Comparison of ENCODE assay signal across 8 cellular contexts in genomic region chr9:137294684-137295312, GRCh38. TPM values are rescaled to one million over a fixed set of nuclear protein-coding genes. Genes with fewer than 3 reads are reported as not detected.
A peak's percentile ranks its signal among the peaks of the same experiment; 100 is the strongest.
DNase-seq lines count a peak whose midpoint lies in the region; ATAC-seq and TF ChIP-seq lines count a peak whose summit lies in the region.

No MANE protein-coding gene starts in this region.

- H3K4me3 ChIP-seq in AG10803 (ENCODE audit: low read length) (no peak overlapping the region), HAP-1 (peak overlapping the region; percentile 13; the same call in 1 of the 2 replicates), kidney epithelial cell (ENCODE audit: low read depth, low read length) (no peak overlapping the region), vagina (peak overlapping the region; percentile 34 to 56)

- TF ChIP-seq CTCF in AG10803 (conservative IDR thresholded peaks at IDR 0.05; ENCODE audit: low read length): peak; percentile 37
- TF ChIP-seq CTCF in kidney epithelial cell (IDR thresholded peaks at IDR 0.05; ENCODE audit: insufficient read depth, low read length, poor library complexity, severe bottlenecking): peak; percentile 39
- no peak for TF ChIP-seq CTCF in vagina (IDR thresholded peaks at IDR 0.05)

- TF ChIP-seq POLR2A in vagina (IDR thresholded peaks at IDR 0.05): no peak

- H3K27ac ChIP-seq in vagina: no peak overlapping the region

- peaks cover 11% of the 10 kb centered on the region for H3K4me1 ChIP-seq in HAP-1
- peaks cover 31% of the 10 kb centered on the region for H3K4me1 ChIP-seq in vagina

- H3K9me3 ChIP-seq in HAP-1 (no peaks in the 10 kb centered on the region), vagina (no peaks in the 10 kb centered on the region)

- in situ Hi-C loops in HAP-1 (cut with MboI; ENCODE audit: low sequenced_read_pairs): loop anchor here (5.0 kb wide), 1 partner anchor 113 kb away; no protein-coding TSS in a partner anchor
- in situ Hi-C loops in G401 (cut with HindIII; ENCODE audit: low sequenced_read_pairs): no loop called here

- H3K36me3 ChIP-seq in HAP-1 (replicated peaks) (peaks cover 6% of the 10 kb centered on the region), kidney epithelial cell (ENCODE audit: control insufficient read depth, insufficient read depth, low read length) (no peaks in the 10 kb centered on the region), vagina (no peaks in the 10 kb centered on the region)

- ATAC-seq in HG03039 (IDR thresholded peaks at IDR 0.05; ENCODE audit: unreplicated experiment): no peak

- no peak for DNase-seq in AG10803 (ENCODE audit: low read depth)
- DNase-seq in HAP-1 (ENCODE audit: low spot score in 2 of 2): no peak
- DNase-seq in astrocyte of the hippocampus (ENCODE audit: low read depth, low spot score): peak; percentile 62
- DNase-seq in kidney epithelial cell (ENCODE audit: low read depth): no peak
- no peak for DNase-seq in vagina (ENCODE audit: extremely low spot score in 2 of 2)
- no peak for DNase-seq in stimulated activated CD4-positive, alpha-beta T cell treated with anti-CD3 and anti-CD28 coated beads, Interleukin-1b, Interleukin-23, amount 100 ng/mL, for 48 hours
- DNase-seq in G401 (ENCODE audit: low spot score): no peak

- H3K27me3 ChIP-seq in HAP-1 (ENCODE audit: low read depth) (no peaks in the 10 kb centered on the region), kidney epithelial cell (ENCODE audit: control insufficient read depth, insufficient read depth, low read length) (peaks cover 37% of the 10 kb centered on the region), vagina (peaks cover 4% of the 10 kb centered on the region)

- intact Hi-C loops in vagina (cut with DNase I): loop anchor here (5.0 kb wide), 1 partner anchor 113 kb away; no protein-coding TSS in a partner anchor

RNA-seq across cellular contexts. Expression of gene NRARP, which starts 7.3 kb away (rescaled TPM):
- total RNA-seq in kidney epithelial cell (8.4 and 11.4 TPM in 2 replicates), vagina (29.5 TPM)
- 6.3 and 6.7 TPM in 2 replicates for total RNA-seq in G401 (2014; rRNA removed; shearing (Covaris generic))

RNA-seq across cellular contexts. Expression of gene TOR4A, which starts 17.3 kb away (rescaled TPM):
- 33.5 and 50.3 TPM in 2 replicates for total RNA-seq in kidney epithelial cell
- 13.0 TPM for total RNA-seq in vagina
- 38.2 and 41.7 TPM in 2 replicates for total RNA-seq in G401 (2014; rRNA removed; shearing (Covaris generic))

RNA-seq across cellular contexts. Expression of gene NELFB, which starts 39.7 kb away (rescaled TPM):
- 47.3 and 67.0 TPM in 2 replicates for total RNA-seq in kidney epithelial cell
- total RNA-seq in vagina: 44.0 TPM
- total RNA-seq in G401 (2014; rRNA removed; shearing (Covaris generic)): 93.6 and 118 TPM in 2 replicates

RNA-seq across cellular contexts. Expression of gene STPG3, which starts 43.7 kb away (rescaled TPM):
- total RNA-seq in kidney epithelial cell (not detected in 2 replicates), vagina (not detected)
- total RNA-seq in G401 (2014; rRNA removed; shearing (Covaris generic)): not detected in 2 replicates

RNA-seq across cellular contexts. Expression of gene TUBB4B, which starts 53.7 kb away (rescaled TPM):
- total RNA-seq in kidney epithelial cell: 262 and 275 TPM in 2 replicates
- 312 TPM for total RNA-seq in vagina
- total RNA-seq in G401 (2014; rRNA removed; shearing (Covaris generic)): 1,012 and 1,099 TPM in 2 replicates

Comparison
In these comparisons a context has a peak if more than half of its experiments do, and no peak if none do; other contexts are left out.
1. H3K4me3 ChIP-seq: peak in HAP-1 (single experiment) and vagina (2 of 2); none in AG10803 (single experiment) and kidney epithelial cell (single experiment).
2. CTCF ChIP-seq: peak in AG10803 (single experiment) and kidney epithelial cell (single experiment); none in vagina (0 of 3).